Comparison of ENCODE assay signal across 30 cellular contexts in the genomic region with DNA sequence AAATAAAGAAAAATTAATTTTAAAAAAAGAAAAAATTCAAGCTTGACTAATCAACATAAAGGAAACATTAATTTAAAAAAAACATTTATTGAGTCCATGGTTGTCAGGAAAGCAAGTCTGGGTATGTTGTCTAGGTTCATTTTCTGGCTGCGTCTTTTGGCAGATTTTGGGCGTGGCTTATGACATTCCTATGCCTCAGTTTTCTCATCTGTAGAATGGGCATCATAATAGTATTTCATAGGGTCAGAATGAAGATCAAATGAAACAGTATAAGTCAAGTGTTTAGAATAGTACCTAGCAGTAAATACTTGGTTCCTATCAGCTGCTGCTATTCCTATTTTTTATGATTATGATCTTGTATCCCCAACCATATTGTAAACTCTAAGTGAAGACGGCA. TPM values are rescaled to one million over a fixed set of nuclear protein-coding genes. Genes with fewer than 3 reads are reported as not detected.
"Had no signal": no experiment of that assay in that cellular context is flagged by ENCODE, and none has a peak within 500 bp of the region (broad histone marks: within the 10 kb centered on the region; RNA-seq: fewer than 3 reads in every experiment).

No MANE protein-coding gene starts in this region.

- H3K4me1 Mint-ChIP-seq: stimulated activated effector memory CD8-positive, alpha-beta T cell treated with anti-CD3 and anti-CD28 coated beads, Interleukin-12 subunit alpha, Interleukin-12 subunit beta, amount 100 ng/mL, for 72 hours; stimulated activated naive B cell treated with anti-CD40 and anti-IgM and Interleukin-4, amounts not matched to agents 10 μg/mL and 1 μg/mL and 100 μg/mL, for 72 hours; stimulated activated naive CD8-positive, alpha-beta T cell treated with anti-CD3 and anti-CD28 coated beads, Interleukin-15, amount 100 ng/mL, for 72 hours had no signal

- DNase-seq: stimulated activated CD4-positive, alpha-beta T cell treated with anti-CD3 and anti-CD28 coated beads, Interleukin-2, amount 100 ng/mL, for 48 hours; stimulated activated CD4-positive, alpha-beta T cell treated with anti-CD3 and anti-CD28 coated beads, Interleukin-4, amount 100 ng/mL, for 1 hour; stimulated activated CD4-positive, alpha-beta T cell treated with anti-CD3 and anti-CD28 coated beads, Interleukin-4, amount 100 ng/mL, for 24 hours; stimulated activated CD4-positive, alpha-beta T cell treated with anti-CD3 and anti-CD28 coated beads, Interleukin-4, amount 100 ng/mL, for 4 hours; stimulated activated CD8-positive, alpha-beta memory T cell treated with anti-CD3 and anti-CD28 coated beads, Interleukin-4, amount 100 ng/mL, for 48 hours; stimulated activated naive B cell treated with anti-CD40 and anti-IgM and Interleukin-4, amounts not matched to agents 10 μg/mL and 1 μg/mL and 100 μg/mL, for 72 hours; stimulated activated naive CD4-positive, alpha-beta T cell; stimulated activated naive CD4-positive, alpha-beta T cell treated with Interleukin-2 at 50 U/mL for 16 hours; stimulated activated naive CD8-positive, alpha-beta T cell treated with anti-CD3 and anti-CD28 coated beads, Interleukin-15, amount 100 ng/mL, for 72 hours; stimulated activated naive CD8-positive, alpha-beta T cell treated with anti-CD3 and anti-CD28 coated beads, Interleukin-15, Interleukin-2, amounts not matched to agents 100 U/mL and 50 U/mL, for 24 hours; stomach; tibial artery; transverse colon; trophoblast cell; upper lobe of left lung; upper lobe of right lung; uterus had no signal

- ATAC-seq: stimulated activated effector memory CD8-positive, alpha-beta T cell treated with anti-CD3 and anti-CD28 coated beads, Interleukin-12 subunit alpha, Interleukin-12 subunit beta, amount 100 ng/mL, for 72 hours; stimulated activated memory B cell treated with anti-CD40 and anti-IgM and Interleukin-4, amounts not matched to agents 10 μg/mL and 1 μg/mL and 100 μg/mL, for 72 hours; stimulated activated naive CD8-positive, alpha-beta T cell treated with anti-CD3 and anti-CD28 coated beads, Interleukin-15, amount 100 ng/mL, for 72 hours; stimulated activated naive CD8-positive, alpha-beta T cell treated with anti-CD3 and anti-CD28 coated beads, Interleukin-15, Interleukin-2, amounts not matched to agents 100 U/mL and 50 U/mL, for 24 hours had no signal

- H3K27ac ChIP-seq: stomach, suprapubic skin, testis, thoracic aorta, thyroid gland, tibial artery, tibial nerve, transverse colon, upper lobe of left lung, upper lobe of right lung, uterus, vagina had no signal

- H3K4me1 ChIP-seq: testis, thyroid gland, tibial artery, uterus had no signal

- H3K27ac Mint-ChIP-seq: stimulated activated effector memory CD8-positive, alpha-beta T cell treated with anti-CD3 and anti-CD28 coated beads, Interleukin-12 subunit alpha, Interleukin-12 subunit beta, amount 100 ng/mL, for 72 hours; stimulated activated memory B cell treated with anti-CD40 and anti-IgM and Interleukin-4, amounts not matched to agents 10 μg/mL and 1 μg/mL and 100 μg/mL, for 72 hours; stimulated activated naive B cell treated with anti-CD40 and anti-IgM and Interleukin-4, amounts not matched to agents 10 μg/mL and 1 μg/mL and 100 μg/mL, for 72 hours; stimulated activated naive CD8-positive, alpha-beta T cell treated with anti-CD3 and anti-CD28 coated beads, Interleukin-15, amount 100 ng/mL, for 72 hours; stimulated activated naive CD8-positive, alpha-beta T cell treated with anti-CD3 and anti-CD28 coated beads, Interleukin-15, Interleukin-2, amounts not matched to agents 100 ng/mL and 50 ng/mL, for 24 hours; type B pancreatic cell had no signal

- H3K36me3 ChIP-seq: stomach, suprapubic skin, thoracic aorta, thyroid gland, tibial artery, tibial nerve, transverse colon, upper lobe of left lung, upper lobe of right lung, uterus, vagina had no signal

- H3K4me3 Mint-ChIP-seq: stimulated activated effector memory CD8-positive, alpha-beta T cell treated with anti-CD3 and anti-CD28 coated beads, Interleukin-12 subunit alpha, Interleukin-12 subunit beta, amount 100 ng/mL, for 72 hours; stimulated activated memory B cell treated with anti-CD40 and anti-IgM and Interleukin-4, amounts not matched to agents 10 μg/mL and 1 μg/mL and 100 μg/mL, for 72 hours; stimulated activated naive B cell treated with anti-CD40 and anti-IgM and Interleukin-4, amounts not matched to agents 10 μg/mL and 1 μg/mL and 100 μg/mL, for 72 hours; stimulated activated naive CD8-positive, alpha-beta T cell treated with anti-CD3 and anti-CD28 coated beads, Interleukin-15, amount 100 ng/mL, for 72 hours; stimulated activated naive CD8-positive, alpha-beta T cell treated with anti-CD3 and anti-CD28 coated beads, Interleukin-15, Interleukin-2, amounts not matched to agents 100 ng/mL and 50 ng/mL, for 24 hours; type B pancreatic cell had no signal

- H3K4me3 ChIP-seq: stomach, suprapubic skin, thoracic aorta, thyroid gland, tibial artery, tibial nerve, transverse colon, upper lobe of left lung, upper lobe of right lung, uterus, vagina had no signal

- H3K27me3 ChIP-seq: testis, thyroid gland, tibial nerve, transverse colon, upper lobe of left lung, uterus, vagina had no signal

- FAIRE-seq: urothelium cell line had no signal

- H3K36me3 Mint-ChIP-seq: stimulated activated effector memory CD8-positive, alpha-beta T cell treated with anti-CD3 and anti-CD28 coated beads, Interleukin-12 subunit alpha, Interleukin-12 subunit beta, amount 100 ng/mL, for 72 hours; stimulated activated naive B cell treated with anti-CD40 and anti-IgM and Interleukin-4, amounts not matched to agents 10 μg/mL and 1 μg/mL and 100 μg/mL, for 72 hours; type B pancreatic cell had no signal

- H3K9me3 ChIP-seq: stomach, suprapubic skin, testis, thoracic aorta, thyroid gland, tibial nerve, transverse colon, upper lobe of left lung, upper lobe of right lung, uterus, vagina had no signal

RNA-seq across cellular contexts. Expression of gene MYO1H, which starts 40.5 kb away (rescaled TPM):
- total RNA-seq: stomach, thoracic aorta, transverse colon, ureter, urinary bladder, uterus, vagina had no signal
- polyA plus RNA-seq: urinary bladder had no signal
